19 cellular contexts compared by ENCODE assay signal in the genomic region with DNA sequence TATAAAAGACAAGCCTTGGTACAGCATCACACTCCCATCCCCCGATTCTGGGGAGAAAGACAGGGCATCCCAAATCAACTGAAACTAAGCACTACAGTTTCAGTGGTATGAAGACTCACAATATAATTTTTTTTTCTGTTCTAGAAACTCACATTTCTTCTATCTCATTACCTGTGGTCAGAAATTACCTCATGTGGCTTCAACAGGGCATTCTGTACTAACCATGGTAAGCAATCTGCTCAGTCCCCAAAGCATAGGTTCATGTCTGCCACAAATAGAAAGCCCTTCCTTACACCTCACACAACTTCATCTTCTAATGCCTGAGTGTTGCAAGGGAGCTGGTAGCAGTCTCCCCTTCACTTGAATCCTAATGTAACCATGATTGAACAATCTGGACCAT.
DNase-seq lines count a peak whose midpoint lies in the region; ATAC-seq and TF ChIP-seq lines count a peak whose summit lies in the region.
"Had no signal": no experiment of that assay in that cellular context is flagged by ENCODE, and none has a peak within 500 bp of the region (broad histone marks: within the 10 kb centered on the region; RNA-seq: fewer than 3 reads in every experiment).

No MANE protein-coding gene starts in this region.

- no peak overlapping the region for H3K27ac ChIP-seq in tibial artery
- H3K27ac ChIP-seq: left lung had no signal

- H3K4me1 ChIP-seq in tibial artery: no peaks in the 10 kb centered on the region
- H3K4me1 ChIP-seq: left lung had no signal

- no peaks in the 10 kb centered on the region for H3K36me3 ChIP-seq in tibial artery
- H3K36me3 ChIP-seq: left lung had no signal

- no peaks in the 10 kb centered on the region for H3K9me3 ChIP-seq in tibial artery
- H3K9me3 ChIP-seq: left lung had no signal

- H3K27me3 ChIP-seq in tibial artery: no peaks in the 10 kb centered on the region
- H3K27me3 ChIP-seq: left lung had no signal

- no peak overlapping the region for H3K4me3 ChIP-seq in tibial artery
- H3K4me3 ChIP-seq: left lung had no signal

- ATAC-seq in GM18502 (IDR thresholded peaks at IDR 0.05; ENCODE audit: poor library complexity, unreplicated experiment): peak; percentile 73
- ATAC-seq in GM19397 (IDR thresholded peaks at IDR 0.05; ENCODE audit: unreplicated experiment): peak; percentile 55
- ATAC-seq in HG02885 (IDR thresholded peaks at IDR 0.05; ENCODE audit: poor library complexity, unreplicated experiment): peak; percentile 43
- peak; percentile 53 for ATAC-seq in HG03520 (IDR thresholded peaks at IDR 0.05; ENCODE audit: unreplicated experiment)
- ATAC-seq: activated T-helper 17 cell treated with anti-CD3 and anti-CD28 coated beads, Interleukin-2, amount 50 U/mL, for 72 hours; HCT116; stimulated activated effector memory CD8-positive, alpha-beta T cell treated with anti-CD3 and anti-CD28 coated beads, Interleukin-12 subunit alpha, Interleukin-12 subunit beta, amount 100 ng/mL, for 72 hours had no signal

- DNase-seq in glomerular visceral epithelial cell (ENCODE audit: extremely low spot score) (no peak), NCI-H2081 treated with DMSO at 0.1 percent for 48 hours (lab: John Stamatoyannopoulos, UW) (no peak), tibial artery (no peak), amygdala (lab: John Stamatoyannopoulos, UW) (no peak)
- DNase-seq: ACHN; activated B cell treated with CpG ODN at 0.5 μM for 24 hours; CD8-positive, alpha-beta memory T cell; central memory CD4-positive, alpha-beta T cell; DND-41; left lung; NCI-H1105; NK-92 treated with Interleukin-12 subunit alpha and Interleukin-12 subunit beta, amount 100 ng/mL, for 24 hours had no signal

- intact Hi-C loops in tibial artery (cut with DNase I; ENCODE audit: low total_unique reads): no loop called here

- TF ChIP-seq CTCF in tibial artery (IDR thresholded peaks at IDR 0.05): no peak
